11 cellular contexts compared by ENCODE assay signal in the genomic region with DNA sequence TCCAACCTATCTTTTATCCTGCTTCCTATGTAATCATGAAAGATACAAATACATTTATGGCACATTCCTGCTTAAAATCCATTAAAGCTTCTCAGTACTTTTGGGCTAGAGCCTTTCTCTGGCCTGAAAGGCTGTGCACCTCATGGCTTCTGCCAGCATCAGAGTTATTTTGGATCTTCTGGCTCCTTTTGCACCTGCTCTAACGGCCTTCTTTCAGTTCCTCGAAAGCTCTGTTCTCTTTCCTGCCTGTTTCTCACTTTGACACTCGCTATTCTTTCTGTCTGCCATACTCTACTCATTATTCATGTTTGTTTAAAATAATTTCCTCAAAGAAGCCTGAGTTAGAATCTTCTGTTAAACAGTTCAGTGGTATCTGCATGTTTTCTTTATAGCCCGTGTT.
DNase-seq lines count a peak whose midpoint lies in the region; ATAC-seq and TF ChIP-seq lines count a peak whose summit lies in the region.
"Had no signal": no experiment of that assay in that cellular context is flagged by ENCODE, and none has a peak within 500 bp of the region (broad histone marks: within the 10 kb centered on the region; RNA-seq: fewer than 3 reads in every experiment).

No MANE protein-coding gene starts in this region.

- H3K4me3 ChIP-seq in thyroid gland (replicated peaks in 1 of 3) (no peak overlapping the region), left ventricle myocardium inferior (no peak overlapping the region)

- no peak for TF ChIP-seq POLR2A in thyroid gland (IDR thresholded peaks at IDR 0.05)

- H3K4me1 ChIP-seq in thyroid gland (peaks cover 35 to 39% of the 10 kb centered on the region in 2 donors), left ventricle myocardium inferior (peaks cover 4% of the 10 kb centered on the region)

- DNase-seq in GM13977 (ENCODE audit: low spot score): peak; percentile 58
- no peak for DNase-seq in Right ventricle myocardium inferior (ENCODE audit: missing footprints)
- no peak for DNase-seq in thyroid gland
- DNase-seq in natural killer cell: no peak
- DNase-seq in left ventricle myocardium inferior: no peak
- DNase-seq: activated CD8-positive, alpha-beta T cell treated with anti-CD3 and anti-CD28 coated beads, Interleukin-2, amount 10 ng/mL, durations not matched to agents 7 days and 5 days; activated naive CD8-positive, alpha-beta T cell treated with anti-CD3 and anti-CD28 coated beads, Interleukin-2, amount 50 U/mL, for 24 hours; SHP77 treated with DMSO at 0.1 percent for 48 hours had no signal

- WGBS in thyroid gland, 2 donors: 85 to 95% methylated on average over 4 of the region's 4 CpGs

- intact Hi-C loops in Right ventricle myocardium inferior (cut with DNase I) (no loop called here), thyroid gland (cut with DNase I) (loop anchor here (10.0 kb wide), 1 partner anchor 75 kb away; no protein-coding TSS in a partner anchor), natural killer cell (cut with micrococcal nuclease) (no loop called here), left ventricle myocardium inferior (cut with micrococcal nuclease) (no loop called here)

- in situ Hi-C loops in GM13977 (cut with MboI; ENCODE audit: low pct_unique_long_range_greater_than_20kb, low sequenced_read_pairs, unreplicated experiment): loop anchor here (10.0 kb wide), 1 partner anchor 95 kb away; no protein-coding TSS in a partner anchor

- H3K4me3 Mint-ChIP-seq in IgD-negative memory B cell (peak overlapping the region in 2 of 4 donors; percentile 53 to 73), natural killer cell (no peak overlapping the region)
- H3K4me3 Mint-ChIP-seq: activated CD8-positive, alpha-beta T cell treated with anti-CD3 and anti-CD28 coated beads, Interleukin-2, amount 10 ng/mL, durations not matched to agents 7 days and 5 days; activated naive CD8-positive, alpha-beta T cell treated with anti-CD3 and anti-CD28 coated beads, Interleukin-2, amount 50 U/mL, for 24 hours had no signal

- H3K4me1 Mint-ChIP-seq in IgD-negative memory B cell: peaks cover 29 to 36% (median 36%) of the 10 kb centered on the region in 3 donors
- H3K4me1 Mint-ChIP-seq in natural killer cell: peaks cover 0 to 8% of the 10 kb centered on the region in 2 donors

- H3K27me3 ChIP-seq in thyroid gland (no peaks in the 10 kb centered on the region), left ventricle myocardium inferior (ENCODE audit: low read depth) (no peaks in the 10 kb centered on the region)

- peak; percentile 41 for ATAC-seq in GM19463 (IDR thresholded peaks at IDR 0.05; ENCODE audit: unreplicated experiment)
- peak; percentile 55 for ATAC-seq in HG02885 (IDR thresholded peaks at IDR 0.05; ENCODE audit: poor library complexity, unreplicated experiment)
- ATAC-seq in Right ventricle myocardium inferior: no peak
- no peak for ATAC-seq in natural killer cell
- ATAC-seq: activated CD8-positive, alpha-beta T cell treated with anti-CD3 and anti-CD28 coated beads, Interleukin-2, amount 10 ng/mL, durations not matched to agents 7 days and 5 days; activated naive CD8-positive, alpha-beta T cell treated with anti-CD3 and anti-CD28 coated beads, Interleukin-2, amount 50 U/mL, for 24 hours had no signal

- no peaks in the 10 kb centered on the region for H3K27me3 Mint-ChIP-seq in IgD-negative memory B cell
- H3K27me3 Mint-ChIP-seq in natural killer cell (ENCODE audit: low read depth in 2 of 2): no peaks in the 10 kb centered on the region
- H3K27me3 Mint-ChIP-seq: activated naive CD8-positive, alpha-beta T cell treated with anti-CD3 and anti-CD28 coated beads, Interleukin-2, amount 50 U/mL, for 24 hours had no signal

- H3K36me3 Mint-ChIP-seq in IgD-negative memory B cell (peaks cover 5% of the 10 kb centered on the region), natural killer cell (peaks cover 24% of the 10 kb centered on the region)

- H3K9me3 Mint-ChIP-seq in IgD-negative memory B cell (no peaks in the 10 kb centered on the region), natural killer cell (no peaks in the 10 kb centered on the region)
- H3K9me3 Mint-ChIP-seq: activated naive CD8-positive, alpha-beta T cell treated with anti-CD3 and anti-CD28 coated beads, Interleukin-2, amount 50 U/mL, for 24 hours had no signal

- H3K27ac ChIP-seq in thyroid gland (no peak overlapping the region), left ventricle myocardium inferior (replicated peaks) (no peak overlapping the region)

- H3K36me3 ChIP-seq in thyroid gland (peaks cover 4 to 10% of the 10 kb centered on the region in 2 donors), left ventricle myocardium inferior (peaks cover 36% of the 10 kb centered on the region)

- no peaks in the 10 kb centered on the region for H3K9me3 ChIP-seq in thyroid gland
- H3K9me3 ChIP-seq in left ventricle myocardium inferior (replicated peaks): no peaks in the 10 kb centered on the region

- TF ChIP-seq CTCF in GM13977 (IDR thresholded peaks at IDR 0.05; ENCODE audit: extremely low read depth, insufficient read depth, missing control alignments): no peak
- TF ChIP-seq CTCF in thyroid gland (IDR thresholded peaks at IDR 0.05): no peak
- TF ChIP-seq CTCF in natural killer cell (IDR thresholded peaks at IDR 0.05): no peak
- TF ChIP-seq CTCF in left ventricle myocardium inferior (IDR thresholded peaks at IDR 0.05; ENCODE audit: borderline replicate concordance): no peak

- H3K27ac Mint-ChIP-seq in IgD-negative memory B cell: peak overlapping the region; percentile 3 to 81 (median 24)
- H3K27ac Mint-ChIP-seq in natural killer cell: no peak overlapping the region
- H3K27ac Mint-ChIP-seq: activated CD8-positive, alpha-beta T cell treated with anti-CD3 and anti-CD28 coated beads, Interleukin-2, amount 10 ng/mL, durations not matched to agents 7 days and 5 days; activated naive CD8-positive, alpha-beta T cell treated with anti-CD3 and anti-CD28 coated beads, Interleukin-2, amount 50 U/mL, for 24 hours had no signal

Comparison
In these comparisons a context has a peak if more than half of its experiments do, and no peak if none do; other contexts are left out.
1. ATAC-seq: peak in GM19463 (single experiment) and HG02885 (single experiment); none in Right ventricle myocardium inferior (single experiment) and natural killer cell (0 of 3).
2. H3K27ac Mint-ChIP-seq: peak in IgD-negative memory B cell (3 of 3); none in natural killer cell (0 of 2).